12 cellular contexts compared by ENCODE assay signal in the genomic region with DNA sequence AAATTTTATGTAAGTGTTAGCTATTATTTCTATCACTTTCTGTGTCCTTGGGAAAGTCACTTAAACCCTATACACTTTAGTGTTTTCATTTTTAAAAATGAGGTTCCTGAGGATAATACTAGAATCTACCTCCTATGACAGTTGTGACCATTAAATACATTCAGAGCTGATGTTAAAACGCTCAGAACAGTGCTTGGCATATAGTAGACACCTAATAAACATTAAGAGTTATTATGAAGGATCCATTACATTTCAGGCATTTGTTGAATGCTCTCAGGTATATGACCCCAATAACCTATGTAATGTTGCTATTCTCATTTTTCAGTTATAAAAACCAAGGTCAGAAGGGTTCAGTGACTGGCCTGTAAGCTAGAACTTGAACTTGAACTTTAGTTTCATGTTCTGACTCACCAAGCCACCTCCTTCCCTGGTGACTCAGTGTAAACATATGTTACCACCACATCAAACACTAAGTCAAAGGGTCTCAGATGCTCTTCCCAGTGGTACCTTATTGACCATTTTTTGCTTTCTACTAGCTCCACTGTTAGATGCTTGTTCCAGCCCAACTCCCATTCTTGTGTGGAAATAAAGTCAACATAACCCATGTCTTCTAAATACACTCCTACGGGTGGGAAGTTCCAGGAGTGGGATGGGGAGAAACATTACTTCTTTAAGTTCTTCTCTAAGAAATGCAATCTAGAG. TPM values are rescaled to one million over a fixed set of nuclear protein-coding genes. Genes with fewer than 3 reads are reported as not detected.
DNase-seq lines count a peak whose midpoint lies in the region; ATAC-seq and TF ChIP-seq lines count a peak whose summit lies in the region.
"Had no signal": no experiment of that assay in that cellular context is flagged by ENCODE, and none has a peak within 500 bp of the region (broad histone marks: within the 10 kb centered on the region; RNA-seq: fewer than 3 reads in every experiment).

No MANE protein-coding gene starts in this region.

- ATAC-seq in PC-3 (peak; percentile 97), foreskin keratinocyte (peak; percentile 95), HG03108 (IDR thresholded peaks at IDR 0.05; ENCODE audit: unreplicated experiment) (no peak), Right ventricle myocardium inferior (no peak), HG03135 (IDR thresholded peaks at IDR 0.05; ENCODE audit: unreplicated experiment) (no peak)
- ATAC-seq: body of pancreas had no signal

- BruUV-seq in PC-3 (replicated peaks; lab: Mats Ljungman, UMichigan): no TSS peak

- no peaks in the 10 kb centered on the region for H3K36me3 ChIP-seq in PC-3 (ENCODE audit: low read depth, low read length)

- H4K20me1 ChIP-seq in PC-3 (ENCODE audit: low read length): no peaks in the 10 kb centered on the region

- intact Hi-C loops in PC-3 (cut with micrococcal nuclease): no loop called here
- intact Hi-C loops in Right ventricle myocardium inferior (cut with DNase I): no loop called here

- no peaks in the 10 kb centered on the region for H3K9me2 ChIP-seq in PC-3 (replicated peaks; ENCODE audit: low read length)

- POLR2A ChIA-PET in PC-3 (lab: Charles Lee; ENCODE audit: unreplicated experiment): no interaction called here

- H3F3A ChIP-seq in PC-3 (ENCODE audit: low read length, unreplicated experiment): no peaks in the 10 kb centered on the region

- H3K27ac ChIP-seq in PC-3 (ENCODE audit: low read length) (no peak overlapping the region), foreskin keratinocyte (peak overlapping the region; percentile 56)
- H3K27ac ChIP-seq: body of pancreas had no signal

- no peak overlapping the region for H2AFZ ChIP-seq in PC-3 (ENCODE audit: low read length)

- no peak overlapping the region for H3K4me3 ChIP-seq in PC-3 (ENCODE audit: low read length)
- H3K4me3 ChIP-seq: body of pancreas had no signal

- no peaks in the 10 kb centered on the region for H3K9me3 ChIP-seq in PC-3 (ENCODE audit: low read length)

- no peaks in the 10 kb centered on the region for H3K79me2 ChIP-seq in PC-3 (ENCODE audit: low read length)

- CTCF ChIA-PET in PC-3 (lab: Charles Lee): no interaction called here

- H3K27me3 ChIP-seq in PC-3 (ENCODE audit: low read length) (no peaks in the 10 kb centered on the region), foreskin keratinocyte (no peaks in the 10 kb centered on the region)
- H3K27me3 ChIP-seq: body of pancreas had no signal

- no peak overlapping the region for H3K9ac ChIP-seq in PC-3 (ENCODE audit: low read length)

- no peak overlapping the region for H3K4me2 ChIP-seq in PC-3 (ENCODE audit: low read length)

- DNase-seq in EH (ENCODE audit: low read depth) (peak; percentile 37), HCEC 1CT (peak; percentile 82), PC-3 (peak; percentile 62), foreskin keratinocyte (peak; percentile 37 to 55), Right ventricle myocardium inferior (ENCODE audit: missing footprints) (no peak), NCI-H187 treated with DMSO at 0.1 percent for 48 hours (lab: John Stamatoyannopoulos, UW) (no peak)
- DNase-seq: body of pancreas; NCI-H1417; stimulated activated naive CD4-positive, alpha-beta T cell had no signal

- H3K4me1 ChIP-seq in PC-3 (ENCODE audit: insufficient read depth, low read length) (peaks cover 9% of the 10 kb centered on the region; the same call in 1 of the 2 replicates), foreskin keratinocyte (peaks cover 16% of the 10 kb centered on the region)
- H3K4me1 ChIP-seq: body of pancreas had no signal

- TF ChIP-seq CTCF in PC-3 (conservative IDR thresholded peaks at IDR 0.05; ENCODE audit: low read depth, low read length) (no peak), foreskin keratinocyte (conservative IDR thresholded peaks at IDR 0.05) (no peak)

RNA-seq across cellular contexts. Expression of a gene that starts 47.6 kb away (rescaled TPM):
- total RNA-seq in PC-3 (2014; rRNA removed) (3.1 and 5.2 TPM in 2 replicates), foreskin keratinocyte (1.3 and 1.6 TPM in 2 replicates), Right ventricle myocardium inferior (not detected)
- polyA plus RNA-seq in foreskin keratinocyte: 1.5 and 2.0 TPM in 2 replicates
- total RNA-seq: T-helper 2 cell treated with Interferon-gamma antibody and Interleukin-4, amounts not matched to agents 100 ng/mL and 5 ng/mL, for 36 hours had no signal

Comparison
In these comparisons a context has a peak if more than half of its experiments do, and no peak if none do; other contexts are left out.
1. DNase-seq: peak in EH (single experiment), HCEC 1CT (single experiment), PC-3 (single experiment) and foreskin keratinocyte (2 of 2); none in Right ventricle myocardium inferior (single experiment) and NCI-H187 treated with DMSO at 0.1 percent for 48 hours (single experiment).
2. ATAC-seq: peak in PC-3 (single experiment) and foreskin keratinocyte (single experiment); none in HG03108 (single experiment), Right ventricle myocardium inferior (single experiment) and HG03135 (single experiment).